Comparison of ENCODE assay signal across 14 cellular contexts in the genomic region with DNA sequence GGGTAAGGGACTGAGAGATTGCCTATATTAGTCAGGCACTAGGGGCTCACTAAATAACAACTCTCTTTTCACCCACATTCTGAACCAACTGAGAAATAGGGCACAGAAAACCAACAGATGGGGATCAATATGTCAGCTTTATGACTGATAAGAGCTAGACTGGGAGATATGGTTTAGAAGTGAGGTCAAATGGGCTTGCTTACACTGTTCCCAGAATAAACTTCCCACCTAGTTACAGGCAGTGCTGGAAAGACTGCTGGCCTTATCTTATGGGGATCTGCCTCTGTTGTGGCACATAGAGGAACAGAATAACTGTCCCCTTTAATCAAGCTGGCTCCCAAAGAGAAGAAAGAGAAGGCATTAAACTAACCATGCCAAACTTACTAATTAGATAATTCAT.
"Had no signal": no experiment of that assay in that cellular context is flagged by ENCODE, and none has a peak within 500 bp of the region (broad histone marks: within the 10 kb centered on the region; RNA-seq: fewer than 3 reads in every experiment).

No MANE protein-coding gene starts in this region.

- H3K36me3 Mint-ChIP-seq: activated naive CD8-positive, alpha-beta T cell treated with anti-CD3 and anti-CD28 coated beads for 36 hours; brain; mesothelial cell of epicardium had no signal

- H3K27ac Mint-ChIP-seq: activated naive CD8-positive, alpha-beta T cell treated with anti-CD3 and anti-CD28 coated beads for 36 hours; activated T-helper 1 cell treated with anti-CD3 and anti-CD28 coated beads, Interleukin-12 subunit alpha, Interleukin-12 subunit beta, Interleukin-2, Interleukin-4 antibody, amounts not matched to agents 30 ng/mL and 10 ng/mL and 1 ng/mL, durations not matched to agents 14 hours and 24 hours and 36 hours; brain; mesothelial cell of epicardium had no signal

- DNase-seq: activated CD4-positive, alpha-beta T cell treated with anti-CD3 and anti-CD28 coated beads, Interleukin-2, amount 50 U/mL, for 1 hour; activated naive CD8-positive, alpha-beta T cell treated with anti-CD3 and anti-CD28 coated beads for 36 hours; amygdala; cortex of kidney; effector CD8-positive, alpha-beta T cell; foreskin keratinocyte; left ventricle myocardium superior; stimulated activated CD4-positive, alpha-beta T cell treated with anti-CD3 and anti-CD28 coated beads, Interleukin-12 subunit alpha, Interleukin-12 subunit beta, amount 100 ng/mL, for 4 hours; stimulated activated CD4-positive, alpha-beta T cell treated with anti-CD3 and anti-CD28 coated beads, Interleukin-2, amount 100 ng/mL, for 24 hours had no signal

- H3K27me3 Mint-ChIP-seq: activated naive CD8-positive, alpha-beta T cell treated with anti-CD3 and anti-CD28 coated beads for 36 hours; brain; central memory CD8-positive, alpha-beta T cell had no signal

- H3K9me3 Mint-ChIP-seq: activated naive CD8-positive, alpha-beta T cell treated with anti-CD3 and anti-CD28 coated beads for 36 hours; activated T-helper 1 cell treated with anti-CD3 and anti-CD28 coated beads, Interleukin-12 subunit alpha, Interleukin-12 subunit beta, Interleukin-2, Interleukin-4 antibody, amounts not matched to agents 30 ng/mL and 10 ng/mL and 1 ng/mL, durations not matched to agents 14 hours and 24 hours and 36 hours; brain; central memory CD8-positive, alpha-beta T cell; mesothelial cell of epicardium had no signal

- H3K4me1 Mint-ChIP-seq: mesothelial cell of epicardium had no signal

- H3K4me3 Mint-ChIP-seq: activated naive CD8-positive, alpha-beta T cell treated with anti-CD3 and anti-CD28 coated beads for 36 hours; activated T-helper 1 cell treated with anti-CD3 and anti-CD28 coated beads, Interleukin-12 subunit alpha, Interleukin-12 subunit beta, Interleukin-2, Interleukin-4 antibody, amounts not matched to agents 30 ng/mL and 10 ng/mL and 1 ng/mL, durations not matched to agents 14 hours and 24 hours and 36 hours; brain; central memory CD8-positive, alpha-beta T cell; mesothelial cell of epicardium had no signal

- ATAC-seq: activated CD4-positive, CD25-positive, alpha-beta regulatory T cell treated with anti-CD3 and anti-CD28 coated beads, Interleukin-2, amount 50 U/mL, for 24 hours; foreskin keratinocyte; left ventricle myocardium superior had no signal
